ENCODE assay signal across 1 cellular context in the genomic region with DNA sequence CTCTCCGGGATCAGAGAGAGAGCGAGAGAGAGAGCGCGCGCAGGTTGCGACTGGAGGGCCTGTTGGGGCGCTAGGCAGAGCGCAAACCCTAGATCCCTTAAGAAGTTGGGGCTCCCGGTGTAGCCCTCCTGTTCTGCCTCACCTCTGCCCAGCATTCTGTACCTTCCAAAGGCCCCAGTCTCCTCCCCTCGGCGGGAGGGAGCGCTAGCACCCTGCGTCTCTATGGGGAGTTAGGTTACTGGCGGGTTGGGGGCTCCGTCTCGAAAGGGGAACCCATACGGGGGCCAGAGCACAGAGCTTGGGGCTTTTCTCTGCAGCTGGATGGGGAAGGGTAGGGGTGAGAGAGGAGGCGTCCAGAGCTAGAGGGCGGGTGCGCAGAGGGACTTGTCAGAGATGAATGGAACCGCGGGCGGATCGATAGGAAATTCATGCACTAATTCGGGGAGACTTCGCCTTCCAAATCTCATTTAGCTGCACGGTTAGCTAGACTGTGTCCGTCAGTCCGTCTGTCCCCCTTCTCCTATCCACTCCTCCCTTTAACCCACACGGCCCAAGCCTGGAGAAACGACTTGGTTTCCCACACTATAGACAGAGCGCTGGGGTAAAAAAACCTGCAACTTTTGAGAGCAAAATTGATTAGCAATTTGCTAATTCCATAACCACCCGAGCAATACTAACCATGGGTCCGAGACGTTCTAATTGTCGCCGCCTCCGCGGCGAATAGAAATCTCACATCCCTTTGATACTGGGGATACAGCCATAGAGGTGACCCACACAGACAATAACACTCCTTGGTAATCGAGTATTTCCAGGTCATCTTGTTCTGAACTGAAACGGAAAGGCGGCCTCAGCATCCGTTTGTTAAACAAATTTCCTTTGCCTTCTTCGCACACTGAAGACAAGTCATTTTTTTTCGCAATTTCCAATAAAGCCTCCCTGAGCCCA.
TF ChIP-seq lines count a peak whose summit lies in the region.

No MANE protein-coding gene starts in this region.

TF ChIP-seq in WTC11, 78 proteins besides CTCF, POLR2A, EP300 and RAD21 (continued from another document):
- TF ChIP-seq, protein P1, sequence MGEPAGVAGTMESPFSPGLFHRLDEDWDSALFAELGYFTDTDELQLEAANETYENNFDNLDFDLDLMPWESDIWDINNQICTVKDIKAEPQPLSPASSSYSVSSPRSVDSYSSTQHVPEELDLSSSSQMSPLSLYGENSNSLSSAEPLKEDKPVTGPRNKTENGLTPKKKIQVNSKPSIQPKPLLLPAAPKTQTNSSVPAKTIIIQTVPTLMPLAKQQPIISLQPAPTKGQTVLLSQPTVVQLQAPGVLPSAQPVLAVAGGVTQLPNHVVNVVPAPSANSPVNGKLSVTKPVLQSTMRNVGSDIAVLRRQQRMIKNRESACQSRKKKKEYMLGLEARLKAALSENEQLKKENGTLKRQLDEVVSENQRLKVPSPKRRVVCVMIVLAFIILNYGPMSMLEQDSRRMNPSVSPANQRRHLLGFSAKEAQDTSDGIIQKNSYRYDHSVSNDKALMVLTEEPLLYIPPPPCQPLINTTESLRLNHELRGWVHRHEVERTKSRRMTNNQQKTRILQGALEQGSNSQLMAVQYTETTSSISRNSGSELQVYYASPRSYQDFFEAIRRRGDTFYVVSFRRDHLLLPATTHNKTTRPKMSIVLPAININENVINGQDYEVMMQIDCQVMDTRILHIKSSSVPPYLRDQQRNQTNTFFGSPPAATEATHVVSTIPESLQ (CRISPR knock-in tag; IDR thresholded peaks at IDR 0.05): no peak
- TF ChIP-seq, protein P2, sequence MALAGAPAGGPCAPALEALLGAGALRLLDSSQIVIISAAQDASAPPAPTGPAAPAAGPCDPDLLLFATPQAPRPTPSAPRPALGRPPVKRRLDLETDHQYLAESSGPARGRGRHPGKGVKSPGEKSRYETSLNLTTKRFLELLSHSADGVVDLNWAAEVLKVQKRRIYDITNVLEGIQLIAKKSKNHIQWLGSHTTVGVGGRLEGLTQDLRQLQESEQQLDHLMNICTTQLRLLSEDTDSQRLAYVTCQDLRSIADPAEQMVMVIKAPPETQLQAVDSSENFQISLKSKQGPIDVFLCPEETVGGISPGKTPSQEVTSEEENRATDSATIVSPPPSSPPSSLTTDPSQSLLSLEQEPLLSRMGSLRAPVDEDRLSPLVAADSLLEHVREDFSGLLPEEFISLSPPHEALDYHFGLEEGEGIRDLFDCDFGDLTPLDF (CRISPR knock-in tag; IDR thresholded peaks at IDR 0.05): no peak
- TF ChIP-seq HMGA2 (CRISPR knock-in tag; IDR thresholded peaks at IDR 0.05) (no peak), FOXP1 (CRISPR knock-in tag; IDR thresholded peaks at IDR 0.05; ENCODE audit: borderline replicate concordance) (no peak), RORB (CRISPR knock-in tag; IDR thresholded peaks at IDR 0.05) (no peak), JUN (CRISPR knock-in tag; IDR thresholded peaks at IDR 0.05) (no peak), CREM (CRISPR knock-in tag; IDR thresholded peaks at IDR 0.05) (no peak), GRHL2 (CRISPR knock-in tag; IDR thresholded peaks at IDR 0.05; ENCODE audit: insufficient replicate concordance, severe bottlenecking) (no peak), ESRRA (CRISPR knock-in tag; IDR thresholded peaks at IDR 0.05; ENCODE audit: borderline replicate concordance) (no peak), ZNF317 (CRISPR knock-in tag; IDR thresholded peaks at IDR 0.05; ENCODE audit: borderline replicate concordance, low read depth) (no peak), KAT7 (CRISPR knock-in tag; IDR thresholded peaks at IDR 0.05; ENCODE audit: borderline replicate concordance) (no peak), TCF7 (CRISPR knock-in tag; IDR thresholded peaks at IDR 0.05; ENCODE audit: low read depth) (no peak), ZNF121 (CRISPR knock-in tag; IDR thresholded peaks at IDR 0.05) (no peak)
- TF ChIP-seq, protein P3, sequence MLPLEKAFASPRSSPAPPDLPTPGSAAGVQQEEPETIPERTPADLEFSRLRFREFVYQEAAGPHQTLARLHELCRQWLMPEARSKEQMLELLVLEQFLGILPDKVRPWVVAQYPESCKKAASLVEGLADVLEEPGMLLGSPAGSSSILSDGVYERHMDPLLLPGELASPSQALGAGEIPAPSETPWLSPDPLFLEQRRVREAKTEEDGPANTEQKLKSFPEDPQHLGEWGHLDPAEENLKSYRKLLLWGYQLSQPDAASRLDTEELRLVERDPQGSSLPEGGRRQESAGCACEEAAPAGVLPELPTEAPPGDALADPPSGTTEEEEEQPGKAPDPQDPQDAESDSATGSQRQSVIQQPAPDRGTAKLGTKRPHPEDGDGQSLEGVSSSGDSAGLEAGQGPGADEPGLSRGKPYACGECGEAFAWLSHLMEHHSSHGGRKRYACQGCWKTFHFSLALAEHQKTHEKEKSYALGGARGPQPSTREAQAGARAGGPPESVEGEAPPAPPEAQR (CRISPR knock-in tag; IDR thresholded peaks at IDR 0.05): no peak
- TF ChIP-seq, protein P4, sequence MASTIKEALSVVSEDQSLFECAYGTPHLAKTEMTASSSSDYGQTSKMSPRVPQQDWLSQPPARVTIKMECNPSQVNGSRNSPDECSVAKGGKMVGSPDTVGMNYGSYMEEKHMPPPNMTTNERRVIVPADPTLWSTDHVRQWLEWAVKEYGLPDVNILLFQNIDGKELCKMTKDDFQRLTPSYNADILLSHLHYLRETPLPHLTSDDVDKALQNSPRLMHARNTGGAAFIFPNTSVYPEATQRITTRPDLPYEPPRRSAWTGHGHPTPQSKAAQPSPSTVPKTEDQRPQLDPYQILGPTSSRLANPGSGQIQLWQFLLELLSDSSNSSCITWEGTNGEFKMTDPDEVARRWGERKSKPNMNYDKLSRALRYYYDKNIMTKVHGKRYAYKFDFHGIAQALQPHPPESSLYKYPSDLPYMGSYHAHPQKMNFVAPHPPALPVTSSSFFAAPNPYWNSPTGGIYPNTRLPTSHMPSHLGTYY (CRISPR knock-in tag; IDR thresholded peaks at IDR 0.05): no peak
- TF ChIP-seq, protein P5, sequence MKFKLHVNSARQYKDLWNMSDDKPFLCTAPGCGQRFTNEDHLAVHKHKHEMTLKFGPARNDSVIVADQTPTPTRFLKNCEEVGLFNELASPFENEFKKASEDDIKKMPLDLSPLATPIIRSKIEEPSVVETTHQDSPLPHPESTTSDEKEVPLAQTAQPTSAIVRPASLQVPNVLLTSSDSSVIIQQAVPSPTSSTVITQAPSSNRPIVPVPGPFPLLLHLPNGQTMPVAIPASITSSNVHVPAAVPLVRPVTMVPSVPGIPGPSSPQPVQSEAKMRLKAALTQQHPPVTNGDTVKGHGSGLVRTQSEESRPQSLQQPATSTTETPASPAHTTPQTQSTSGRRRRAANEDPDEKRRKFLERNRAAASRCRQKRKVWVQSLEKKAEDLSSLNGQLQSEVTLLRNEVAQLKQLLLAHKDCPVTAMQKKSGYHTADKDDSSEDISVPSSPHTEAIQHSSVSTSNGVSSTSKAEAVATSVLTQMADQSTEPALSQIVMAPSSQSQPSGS (CRISPR knock-in tag; IDR thresholded peaks at IDR 0.05; ENCODE audit: borderline replicate concordance, low read depth): no peak
- TF ChIP-seq, protein P6, sequence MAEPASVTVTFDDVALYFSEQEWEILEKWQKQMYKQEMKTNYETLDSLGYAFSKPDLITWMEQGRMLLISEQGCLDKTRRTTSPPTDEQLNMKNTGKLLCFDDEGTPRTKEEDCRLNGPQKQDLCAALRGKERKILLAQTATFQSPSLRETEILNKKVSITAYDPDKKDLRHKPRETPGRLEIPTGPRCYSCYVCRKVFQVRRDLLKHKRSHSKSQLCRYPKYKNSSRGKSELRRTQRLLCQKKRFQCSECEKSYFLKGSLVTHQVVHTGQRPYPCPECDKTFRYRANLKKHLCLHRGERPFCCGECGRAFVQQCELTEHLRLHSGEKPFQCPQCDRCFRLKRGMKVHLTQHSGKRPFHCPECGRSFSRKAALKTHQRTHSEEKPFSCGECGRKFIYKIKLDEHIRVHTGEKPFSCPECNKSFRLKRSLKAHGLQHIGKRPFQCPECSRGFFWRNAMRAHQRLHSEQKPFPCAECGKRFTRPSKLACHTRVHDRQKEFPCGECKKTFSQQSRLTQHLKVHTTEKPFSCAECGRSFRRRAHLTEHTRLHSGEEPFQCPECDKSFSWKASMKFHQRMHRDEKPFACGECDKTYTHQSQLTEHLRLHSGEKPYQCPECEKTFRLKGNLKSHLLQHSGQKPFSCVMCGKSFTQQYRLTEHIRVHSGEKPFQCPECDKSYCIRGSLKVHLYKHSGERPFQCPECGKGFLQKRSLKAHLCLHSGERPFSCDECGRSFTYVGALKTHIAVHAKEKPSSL (CRISPR knock-in tag; conservative IDR thresholded peaks at IDR 0.05): no peak
- TF ChIP-seq, protein P7, sequence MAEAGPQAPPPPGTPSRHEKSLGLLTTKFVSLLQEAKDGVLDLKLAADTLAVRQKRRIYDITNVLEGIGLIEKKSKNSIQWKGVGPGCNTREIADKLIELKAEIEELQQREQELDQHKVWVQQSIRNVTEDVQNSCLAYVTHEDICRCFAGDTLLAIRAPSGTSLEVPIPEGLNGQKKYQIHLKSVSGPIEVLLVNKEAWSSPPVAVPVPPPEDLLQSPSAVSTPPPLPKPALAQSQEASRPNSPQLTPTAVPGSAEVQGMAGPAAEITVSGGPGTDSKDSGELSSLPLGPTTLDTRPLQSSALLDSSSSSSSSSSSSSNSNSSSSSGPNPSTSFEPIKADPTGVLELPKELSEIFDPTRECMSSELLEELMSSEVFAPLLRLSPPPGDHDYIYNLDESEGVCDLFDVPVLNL (CRISPR knock-in tag; IDR thresholded peaks at IDR 0.05; ENCODE audit: borderline replicate concordance, low read depth): no peak
- TF ChIP-seq, protein P8, sequence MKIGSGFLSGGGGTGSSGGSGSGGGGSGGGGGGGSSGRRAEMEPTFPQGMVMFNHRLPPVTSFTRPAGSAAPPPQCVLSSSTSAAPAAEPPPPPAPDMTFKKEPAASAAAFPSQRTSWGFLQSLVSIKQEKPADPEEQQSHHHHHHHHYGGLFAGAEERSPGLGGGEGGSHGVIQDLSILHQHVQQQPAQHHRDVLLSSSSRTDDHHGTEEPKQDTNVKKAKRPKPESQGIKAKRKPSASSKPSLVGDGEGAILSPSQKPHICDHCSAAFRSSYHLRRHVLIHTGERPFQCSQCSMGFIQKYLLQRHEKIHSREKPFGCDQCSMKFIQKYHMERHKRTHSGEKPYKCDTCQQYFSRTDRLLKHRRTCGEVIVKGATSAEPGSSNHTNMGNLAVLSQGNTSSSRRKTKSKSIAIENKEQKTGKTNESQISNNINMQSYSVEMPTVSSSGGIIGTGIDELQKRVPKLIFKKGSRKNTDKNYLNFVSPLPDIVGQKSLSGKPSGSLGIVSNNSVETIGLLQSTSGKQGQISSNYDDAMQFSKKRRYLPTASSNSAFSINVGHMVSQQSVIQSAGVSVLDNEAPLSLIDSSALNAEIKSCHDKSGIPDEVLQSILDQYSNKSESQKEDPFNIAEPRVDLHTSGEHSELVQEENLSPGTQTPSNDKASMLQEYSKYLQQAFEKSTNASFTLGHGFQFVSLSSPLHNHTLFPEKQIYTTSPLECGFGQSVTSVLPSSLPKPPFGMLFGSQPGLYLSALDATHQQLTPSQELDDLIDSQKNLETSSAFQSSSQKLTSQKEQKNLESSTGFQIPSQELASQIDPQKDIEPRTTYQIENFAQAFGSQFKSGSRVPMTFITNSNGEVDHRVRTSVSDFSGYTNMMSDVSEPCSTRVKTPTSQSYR (CRISPR knock-in tag; IDR thresholded peaks at IDR 0.05): no peak
